ENCODE assay signal across 23 cellular contexts in the genomic region with DNA sequence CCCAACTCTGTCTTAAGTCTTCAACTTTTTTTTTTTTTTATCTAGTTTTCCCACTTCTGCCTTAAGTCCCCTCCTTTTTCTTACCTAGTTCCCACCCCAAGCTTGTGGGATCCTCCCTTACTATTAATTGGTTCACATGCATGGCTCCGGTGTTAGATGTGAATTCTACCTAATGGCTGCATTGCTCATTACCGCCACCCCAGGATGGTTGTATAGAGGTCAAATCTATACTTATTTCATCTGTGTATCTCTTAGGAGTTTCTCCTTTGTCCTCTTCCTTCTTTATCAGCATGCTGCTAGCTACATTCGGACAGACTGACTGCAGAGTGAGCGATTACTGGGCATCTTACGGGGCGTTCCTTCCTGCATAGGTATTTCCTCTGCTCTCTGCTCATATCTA.
DNase-seq lines count a peak whose midpoint lies in the region; ATAC-seq, FAIRE-seq and TF ChIP-seq lines count a peak whose summit lies in the region.
"Had no signal": no experiment of that assay in that cellular context is flagged by ENCODE, and none has a peak within 500 bp of the region (broad histone marks: within the 10 kb centered on the region; RNA-seq: fewer than 3 reads in every experiment).

No MANE protein-coding gene starts in this region.

- peaks cover 14% of the 10 kb centered on the region for H3K9me3 Mint-ChIP-seq in activated CD4-positive, alpha-beta memory T cell treated with anti-CD3 and anti-CD28 coated beads for 36 hours

- no peak for TF ChIP-seq RAD21 in K562 (CRISPR knock-in tag; conservative IDR thresholded peaks at IDR 0.05 in 1 of 2, IDR thresholded peaks at IDR 0.05 in 1 of 2)

- H3K9me2 ChIP-seq in OCI-LY7 (ENCODE audit: insufficient read depth, low read length): no peaks in the 10 kb centered on the region

- no peaks in the 10 kb centered on the region for H3K9me1 ChIP-seq in K562 (ENCODE audit: control insufficient read depth, insufficient read depth, low read length)

- H3K4me2 ChIP-seq in OCI-LY7 (ENCODE audit: low read length): no peak overlapping the region
- H3K4me2 ChIP-seq in K562 (ENCODE audit: insufficient read depth, low read length): no peak overlapping the region
- H3K4me2 ChIP-seq: A549 had no signal

- TF ChIP-seq CTCF in GM12864 (IDR thresholded peaks at IDR 0.05; ENCODE audit: low read depth, low read length, missing control alignments): peak; percentile 7
- peak; percentile 50 for TF ChIP-seq CTCF in OCI-LY7 (conservative IDR thresholded peaks at IDR 0.05; ENCODE audit: low read length)
- TF ChIP-seq CTCF in K562 (IDR thresholded peaks at IDR 0.05 in 2 of 3, conservative IDR thresholded peaks at IDR 0.05 in 1 of 3; ENCODE audit: insufficient read depth in 2 of 3, low read depth in 1 of 3, low read length in 3 of 3): 0 out of 6 replicates have a peak, but pooled peaks of 1 of the 3 experiments have one; percentile 20

- H3K4me1 Mint-ChIP-seq in activated CD4-positive, alpha-beta memory T cell treated with anti-CD3 and anti-CD28 coated beads for 36 hours (ENCODE audit: low read depth): no peaks in the 10 kb centered on the region
- H3K4me1 Mint-ChIP-seq: CD14-positive monocyte; CD4-positive, alpha-beta memory T cell had no signal

- no peak overlapping the region for H3K27ac ChIP-seq in OCI-LY7 (ENCODE audit: low read depth, low read length, poor library complexity, severe bottlenecking)
- no peak overlapping the region for H3K27ac ChIP-seq in K562 (ENCODE audit: extremely low read depth, low read depth, low read length)
- H3K27ac ChIP-seq: A549 had no signal

- H3K9ac ChIP-seq in K562 (ENCODE audit: insufficient read depth in 1 of 2, low read depth in 2 of 2, low read length in 2 of 2): no peak overlapping the region

- POLR2A ChIA-PET in OCI-LY7 (lab: Charles Lee): no interaction called here
- POLR2A ChIA-PET in K562 (lab: Yijun Ruan, JAX): interaction anchor here (0.6 kb wide), 1 partner anchor 85 kb away, joined by 3 read pairs; no protein-coding TSS in a partner anchor
- POLR2A ChIA-PET in activated CD4-positive, alpha-beta memory T cell treated with anti-CD3 and anti-CD28 coated beads for 36 hours (lab: Charles Lee): no interaction called here

- ATAC-seq in K562 (peak; percentile 58), Right ventricle myocardium inferior (no peak)
- ATAC-seq: A549, HepG2 had no signal

- H3K4me1 ChIP-seq in OCI-LY7 (ENCODE audit: insufficient read depth, low read length, poor library complexity, severe bottlenecking) (peaks cover 13% of the 10 kb centered on the region), K562 (replicated peaks in 1 of 2; ENCODE audit: control insufficient read depth in 2 of 2, insufficient read depth in 2 of 2, low read length in 2 of 2) (no peaks in the 10 kb centered on the region)
- H3K4me1 ChIP-seq: A549 had no signal

- no peak overlapping the region for H3K4me3 Mint-ChIP-seq in activated CD4-positive, alpha-beta memory T cell treated with anti-CD3 and anti-CD28 coated beads for 36 hours
- H3K4me3 Mint-ChIP-seq: CD14-positive monocyte; CD4-positive, alpha-beta memory T cell; HFFc6 had no signal

- no peak for TF ChIP-seq EP300 in K562 (IDR thresholded peaks at IDR 0.05; ENCODE audit: low read length)

- CTCF ChIA-PET in OCI-LY7 (lab: Charles Lee; ENCODE audit: unreplicated experiment) (no interaction called here), K562 (lab: Yijun Ruan, JAX; ENCODE audit: low intra/inter-chr PET ratio) (no interaction called here)
- CTCF ChIA-PET in activated CD4-positive, alpha-beta memory T cell treated with anti-CD3 and anti-CD28 coated beads for 36 hours (lab: Charles Lee): no interaction called here

- DNase-seq in GM12864 (ENCODE audit: low read depth): no peak
- DNase-seq in OCI-LY7 (ENCODE audit: low spot score): no peak
- DNase-seq in K562 (ENCODE audit: extremely low read depth in 1 of 4, low spot score in 3 of 4): peak in 1 of 4 experiments; percentile 6
- DNase-seq in activated CD4-positive, CD25-positive, alpha-beta regulatory T cell treated with anti-CD3 and anti-CD28 coated beads, Interleukin-2, amount 50 U/mL, for 72 hours: no peak
- DNase-seq in Right ventricle myocardium inferior (ENCODE audit: missing footprints): no peak
- DNase-seq in activated CD4-positive, alpha-beta memory T cell treated with anti-CD3 and anti-CD28 coated beads for 36 hours: no peak
- DNase-seq: AML-193; CD4-positive, alpha-beta memory T cell; COR-L47; DMS 273 treated with DMSO at 0.1 percent for 48 hours; DMS53; DND-41; HCEC 1CT; HFFc6; Kasumi-1; KG1 had no signal

- intact Hi-C loops in OCI-LY7 (cut with micrococcal nuclease; ENCODE audit: unreplicated experiment) (no loop called here), K562 (cut with micrococcal nuclease) (no loop called here), Right ventricle myocardium inferior (cut with DNase I) (no loop called here)
- intact Hi-C loops in activated CD4-positive, alpha-beta memory T cell treated with anti-CD3 and anti-CD28 coated beads for 36 hours (cut with micrococcal nuclease): no loop called here

- H3K9me3 ChIP-seq in OCI-LY7 (ENCODE audit: low read length) (0 out of 2 replicates have a peak, but pooled peaks cover 4% of the 10 kb centered on the region), K562 (replicated peaks; ENCODE audit: control insufficient read depth, insufficient read depth, low read depth, low read length) (0 out of 2 replicates have a peak, but pooled peaks cover 2% of the 10 kb centered on the region)
- H3K9me3 ChIP-seq: A549 had no signal

- no peak for TF ChIP-seq POLR2A in K562 (conservative IDR thresholded peaks at IDR 0.05)

- H3K4me3 ChIP-seq in GM12864 (ENCODE audit: low read depth, low read length): no peak overlapping the region
- no peak overlapping the region for H3K4me3 ChIP-seq in OCI-LY7 (ENCODE audit: low read depth, low read length, poor library complexity, severe bottlenecking)
- H3K4me3 ChIP-seq in K562: no peak overlapping the region
- H3K4me3 ChIP-seq: A549 had no signal

- no peaks in the 10 kb centered on the region for H3K27me3 Mint-ChIP-seq in activated CD4-positive, alpha-beta memory T cell treated with anti-CD3 and anti-CD28 coated beads for 36 hours
- H3K27me3 Mint-ChIP-seq: CD4-positive, alpha-beta memory T cell had no signal

- FAIRE-seq in K562 (lab: Jason Lieb, UNC): no peak
- FAIRE-seq: A549, G401.6, GM12892, GM18507, HepG2 had no signal

- no peak overlapping the region for H3K27ac Mint-ChIP-seq in activated CD4-positive, alpha-beta memory T cell treated with anti-CD3 and anti-CD28 coated beads for 36 hours
- H3K27ac Mint-ChIP-seq: CD14-positive monocyte; CD4-positive, alpha-beta memory T cell; HFFc6; IgD-negative memory B cell had no signal

- H3K27me3 ChIP-seq in K562 (ENCODE audit: control insufficient read depth in 2 of 2, insufficient read depth in 2 of 2, low read length in 2 of 2): no peaks in the 10 kb centered on the region

- H3K36me3 Mint-ChIP-seq in activated CD4-positive, alpha-beta memory T cell treated with anti-CD3 and anti-CD28 coated beads for 36 hours: no peaks in the 10 kb centered on the region
- H3K36me3 Mint-ChIP-seq: CD14-positive monocyte; CD4-positive, alpha-beta memory T cell; IgD-negative memory B cell had no signal

- in situ Hi-C loops in K562 (cut with MboI): no loop called here

- no peak overlapping the region for H2AFZ ChIP-seq in OCI-LY7 (ENCODE audit: low read length)
- no peak overlapping the region for H2AFZ ChIP-seq in K562 (ENCODE audit: low read depth, low read length)

- H4K20me1 ChIP-seq in OCI-LY7 (ENCODE audit: insufficient read depth, low read length): no peaks in the 10 kb centered on the region
- H4K20me1 ChIP-seq in K562 (replicated peaks; ENCODE audit: control insufficient read depth, insufficient read depth, low read length): no peaks in the 10 kb centered on the region

- H3K79me2 ChIP-seq in OCI-LY7 (ENCODE audit: insufficient read depth, low read depth, low read length): no peaks in the 10 kb centered on the region
- H3K79me2 ChIP-seq in K562 (ENCODE audit: control insufficient read depth, insufficient read depth, low read length): no peaks in the 10 kb centered on the region

- WGBS in K562 (ENCODE audit: insufficient coverage, low coverage, missing lambda C conversion rate): 8% methylated on average over 6 of the region's 6 CpGs

- BruUV-seq in OCI-LY7 (replicated peaks; lab: Mats Ljungman, UMichigan) (no TSS peak), K562 (replicated peaks; lab: Mats Ljungman, UMichigan) (no TSS peak)

- H3K36me3 ChIP-seq in OCI-LY7 (ENCODE audit: insufficient read depth, low read length): no peaks in the 10 kb centered on the region
- H3K36me3 ChIP-seq in K562 (ENCODE audit: control insufficient read depth, insufficient read depth, low read length): no peaks in the 10 kb centered on the region

TF ChIP-seq in K562, 482 proteins besides CTCF, POLR2A, EP300 and RAD21:
- TF ChIP-seq ZNF121 (CRISPR knock-in tag; conservative IDR thresholded peaks at IDR 0.05) (no peak), ZNF589 (CRISPR knock-in tag; IDR thresholded peaks at IDR 0.05; ENCODE audit: low read depth) (no peak), POU5F1 (IDR thresholded peaks at IDR 0.05; ENCODE audit: borderline replicate concordance, low read depth, low read length, partially characterized antibody) (no peak), MEF2A (IDR thresholded peaks at IDR 0.05; ENCODE audit: control insufficient read depth, low read depth, low read length) (no peak), ELF4 (CRISPR knock-in tag; IDR thresholded peaks at IDR 0.05) (no peak)
